Comparison of ENCODE assay signal across 8 cellular contexts in the genomic region with DNA sequence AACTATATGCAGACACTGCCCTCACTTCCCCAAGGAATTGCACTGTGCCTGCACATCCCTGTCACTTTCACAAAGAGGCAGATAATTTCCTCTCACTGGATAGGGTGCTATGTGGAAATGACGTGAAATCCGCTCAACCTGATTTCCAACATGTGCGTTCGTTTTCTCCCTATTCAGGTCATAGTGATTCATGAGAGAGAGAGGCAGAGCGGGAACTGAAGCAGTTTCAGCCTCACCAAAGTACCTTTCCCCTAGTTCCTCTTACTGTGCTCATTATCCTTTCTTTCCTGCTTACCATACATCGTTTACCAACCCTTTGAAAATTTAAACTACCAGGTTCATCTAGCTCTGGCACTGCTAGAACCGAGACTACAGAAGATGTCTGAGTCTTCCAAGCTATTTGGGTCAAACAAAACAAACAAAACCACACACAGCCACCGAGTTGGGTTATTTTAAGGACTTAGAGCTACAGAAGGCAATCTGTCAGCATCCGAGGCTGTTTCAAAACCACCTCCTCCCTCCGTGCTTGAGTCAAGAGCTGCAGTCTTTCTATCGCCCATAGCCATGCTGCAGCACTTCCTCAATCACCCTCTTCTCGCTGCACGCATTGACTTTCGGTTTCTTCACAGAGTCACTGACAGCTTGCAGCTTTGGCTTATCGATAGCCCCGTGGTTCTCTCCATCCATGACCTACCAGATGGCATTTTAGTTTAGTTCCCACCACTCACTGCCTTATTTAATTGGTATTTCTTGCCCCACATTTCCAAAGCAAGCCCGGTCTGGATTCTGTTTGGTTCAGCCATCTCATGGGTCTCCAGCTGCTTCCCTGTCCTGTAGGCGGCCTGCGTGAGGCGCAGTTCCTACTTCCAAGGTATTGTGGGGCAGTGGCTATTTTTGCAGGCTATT.
A peak's percentile ranks its signal among the peaks of the same experiment; 100 is the strongest.
DNase-seq lines count a peak whose midpoint lies in the region; ATAC-seq, FAIRE-seq and TF ChIP-seq lines count a peak whose summit lies in the region.

No MANE protein-coding gene starts in this region.

- H3K36me3 ChIP-seq in BLaER1 = no peaks in the 10 kb centered on the region
- no peaks in the 10 kb centered on the region for H3K36me3 ChIP-seq in OCI-LY1 (ENCODE audit: insufficient read depth, low read length)

- peak overlapping the region; percentile 80 for H3K9ac ChIP-seq in BLaER1
- peak overlapping the region; percentile 58 for H3K9ac ChIP-seq in OCI-LY1 (ENCODE audit: low read length)

- H3K9me3 ChIP-seq in BLaER1 (no peaks in the 10 kb centered on the region), OCI-LY1 (ENCODE audit: low read length) (no peaks in the 10 kb centered on the region)

- H3K9me3 Mint-ChIP-seq in osteocyte (ENCODE audit: unreplicated experiment) = no peaks in the 10 kb centered on the region

- H3K27me3 ChIP-seq in BLaER1 (no peaks in the 10 kb centered on the region), OCI-LY1 (ENCODE audit: insufficient read depth, low read length) (no peaks in the 10 kb centered on the region)

- intact Hi-C loops in Right ventricle myocardium inferior (cut with DNase I) = no loop called here

- H3K4me3 ChIP-seq in BLaER1 (peak overlapping the region; percentile 66), OCI-LY1 (ENCODE audit: low read depth, low read length, poor library complexity, severe bottlenecking) (peak overlapping the region; percentile 64)

- peak overlapping the region; percentile 83 for H3K27ac ChIP-seq in BLaER1
- H3K27ac ChIP-seq in OCI-LY1 (ENCODE audit: low read depth, low read length, poor library complexity, severe bottlenecking) = peak overlapping the region; percentile 50

- no peak overlapping the region for H3K4me3 Mint-ChIP-seq in osteocyte (ENCODE audit: unreplicated experiment)

- H3F3A ChIP-seq in OCI-LY1 (ENCODE audit: insufficient read depth, low read length) = no peaks in the 10 kb centered on the region

- H3K4me1 ChIP-seq in BLaER1 (peaks cover 19% of the 10 kb centered on the region), OCI-LY1 (ENCODE audit: insufficient read depth, low read length, severe bottlenecking) (peaks cover 18% of the 10 kb centered on the region)

- no peaks in the 10 kb centered on the region for H3K36me3 Mint-ChIP-seq in osteocyte (ENCODE audit: unreplicated experiment)

- peak; percentile 95 for FAIRE-seq in GM19239 (lab: Jason Lieb, UNC)

- ATAC-seq in HG03378 (IDR thresholded peaks at IDR 0.05; ENCODE audit: unreplicated experiment) = peak; percentile 96
- peak; percentile 78 for ATAC-seq in Right ventricle myocardium inferior

- TF ChIP-seq CTCF in OCI-LY1 (IDR thresholded peaks at IDR 0.05; ENCODE audit: low read length) = peak; percentile 88
- no peak for TF ChIP-seq CTCF in osteocyte (IDR thresholded peaks at IDR 0.05)

- no peaks in the 10 kb centered on the region for H3K4me1 Mint-ChIP-seq in osteocyte (ENCODE audit: unreplicated experiment)

- H4K20me1 ChIP-seq in BLaER1 = no peaks in the 10 kb centered on the region
- H4K20me1 ChIP-seq in OCI-LY1 (ENCODE audit: insufficient read depth, low read length) = no peaks in the 10 kb centered on the region

- H3K9me2 ChIP-seq in OCI-LY1 (ENCODE audit: low read depth, low read length) = no peaks in the 10 kb centered on the region

- H3K79me2 ChIP-seq in OCI-LY1 (ENCODE audit: insufficient read depth, low read length) = no peaks in the 10 kb centered on the region

- no peak overlapping the region for H3K27ac Mint-ChIP-seq in osteocyte (ENCODE audit: unreplicated experiment)

- no peaks in the 10 kb centered on the region for H3K27me3 Mint-ChIP-seq in osteocyte (ENCODE audit: unreplicated experiment)

- DNase-seq in GM19239 (ENCODE audit: insufficient read length, low spot score) = peak; percentile 40
- DNase-seq in activated T-cell treated with anti-CD3 and anti-CD28 coated beads, Interleukin-2, amount 50 U/mL, for 1 hour = peak; percentile 56
- DNase-seq in Right ventricle myocardium inferior (ENCODE audit: missing footprints) = peak; percentile 88
- peak; percentile 41 to 42 for DNase-seq in stimulated activated CD4-positive, alpha-beta T cell treated with anti-CD3 and anti-CD28 coated beads, Interleukin-15, amount 100 ng/mL, for 48 hours (ENCODE audit: low read depth in 2 of 2)
- DNase-seq in osteocyte (ENCODE audit: extremely low spot score, unreplicated experiment) = no peak

- H3K4me2 ChIP-seq in BLaER1 = peak overlapping the region; percentile 92
- H3K4me2 ChIP-seq in OCI-LY1 (ENCODE audit: low read length) = peak overlapping the region; percentile 77

- H2AFZ ChIP-seq in OCI-LY1 (ENCODE audit: low read length) = peak overlapping the region; percentile 84
